ENCODE assay signal across 11 cellular contexts in the genomic region with DNA sequence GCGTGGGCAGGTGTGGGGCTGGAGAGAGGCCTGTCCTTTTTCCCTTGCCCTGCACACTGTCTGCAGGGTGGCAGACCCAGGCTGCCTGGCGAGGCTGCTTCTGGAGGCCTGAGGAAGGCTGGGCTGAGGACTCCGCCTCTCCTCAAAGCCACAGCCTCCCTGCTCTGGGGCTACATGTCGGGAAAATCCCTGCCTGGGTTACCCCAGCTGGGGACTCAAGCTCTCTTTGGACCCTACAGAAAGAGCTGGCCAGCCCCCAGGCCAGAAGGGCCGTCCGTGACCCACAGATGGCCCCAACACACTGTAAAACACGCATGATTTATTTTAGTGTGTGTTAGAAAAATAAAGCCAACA. TPM values are rescaled to one million over a fixed set of nuclear protein-coding genes. Genes with fewer than 3 reads are reported as not detected.
DNase-seq lines count a peak whose midpoint lies in the region; ATAC-seq, FAIRE-seq and TF ChIP-seq lines count a peak whose summit lies in the region.
"Had no signal": no experiment of that assay in that cellular context is flagged by ENCODE, and none has a peak within 500 bp of the region (broad histone marks: within the 10 kb centered on the region; RNA-seq: fewer than 3 reads in every experiment).

No MANE protein-coding gene starts in this region.

- H3K9me3 Mint-ChIP-seq in immature natural killer cell, result no peaks in the 10 kb centered on the region
- H3K9me3 Mint-ChIP-seq in activated T-helper 1 cell treated with anti-CD3 and anti-CD28 coated beads, Interleukin-12 subunit alpha, Interleukin-12 subunit beta, Interleukin-2, Interleukin-4 antibody, amounts not matched to agents 30 ng/mL and 10 ng/mL and 1 ng/mL, durations not matched to agents 14 hours and 24 hours and 36 hours, result no peaks in the 10 kb centered on the region
- no peaks in the 10 kb centered on the region for H3K9me3 Mint-ChIP-seq in naive thymus-derived CD4-positive, alpha-beta T cell
- H3K9me3 Mint-ChIP-seq: IgD-negative memory B cell, memory B cell had no signal

- DNase-seq in HL-60 (ENCODE audit: low read depth in 1 of 2, low spot score in 1 of 2), result no peak
- peak; percentile 19 for DNase-seq in adipocyte (ENCODE audit: low read depth)
- no peak for DNase-seq in immature natural killer cell
- DNase-seq in small intestine, result no peak
- no peak for DNase-seq in activated T-helper 1 cell treated with anti-CD3 and anti-CD28 coated beads, Interleukin-12 subunit alpha, Interleukin-12 subunit beta, Interleukin-2, Interleukin-4 antibody, amounts not matched to agents 30 ng/mL and 10 ng/mL and 1 ng/mL, durations not matched to agents 14 hours and 24 hours and 36 hours (ENCODE audit: low spot score)
- DNase-seq in naive thymus-derived CD4-positive, alpha-beta T cell, result no peak
- no peak for DNase-seq in effector memory CD4-positive, alpha-beta T cell

- H3K27me3 ChIP-seq in HL-60 (ENCODE audit: insufficient read depth, poor library complexity, severe bottlenecking), result no peaks in the 10 kb centered on the region
- peaks cover 37% of the 10 kb centered on the region for H3K27me3 ChIP-seq in adipocyte (replicated peaks; ENCODE audit: control insufficient read depth, insufficient read depth, low read length)
- no peaks in the 10 kb centered on the region for H3K27me3 ChIP-seq in small intestine (ENCODE audit: control insufficient read depth in 2 of 2, insufficient read depth in 2 of 2, low read length in 2 of 2)
- no peaks in the 10 kb centered on the region for H3K27me3 ChIP-seq in naive thymus-derived CD4-positive, alpha-beta T cell (ENCODE audit: control insufficient read depth in 2 of 2, insufficient read depth in 2 of 2, low read length in 2 of 2)
- peaks cover 3% of the 10 kb centered on the region for H3K27me3 ChIP-seq in effector memory CD4-positive, alpha-beta T cell (replicated peaks; ENCODE audit: control insufficient read depth, insufficient read depth, low read length, poor library complexity, severe bottlenecking)

- no peak for TF ChIP-seq CTCF in HL-60 (IDR thresholded peaks at IDR 0.05; ENCODE audit: insufficient read depth, low read length)

- H3K9me3 ChIP-seq in adipocyte (ENCODE audit: control insufficient read depth, low read length), result no peaks in the 10 kb centered on the region
- H3K9me3 ChIP-seq in small intestine (ENCODE audit: control insufficient read depth, low read depth), result no peaks in the 10 kb centered on the region
- no peaks in the 10 kb centered on the region for H3K9me3 ChIP-seq in naive thymus-derived CD4-positive, alpha-beta T cell (ENCODE audit: control insufficient read depth in 2 of 3, low read length in 3 of 3)
- no peaks in the 10 kb centered on the region for H3K9me3 ChIP-seq in effector memory CD4-positive, alpha-beta T cell (ENCODE audit: control insufficient read depth, low read length)

- intact Hi-C loops in activated T-helper 1 cell treated with anti-CD3 and anti-CD28 coated beads, Interleukin-12 subunit alpha, Interleukin-12 subunit beta, Interleukin-2, Interleukin-4 antibody, amounts not matched to agents 30 ng/mL and 10 ng/mL and 1 ng/mL, durations not matched to agents 14 hours and 24 hours and 36 hours (cut with micrococcal nuclease), result no loop called here
- intact Hi-C loops in naive thymus-derived CD4-positive, alpha-beta T cell (cut with micrococcal nuclease), result no loop called here

- no peaks in the 10 kb centered on the region for H3K36me3 ChIP-seq in adipocyte (ENCODE audit: control insufficient read depth, insufficient read depth, low read length, severe bottlenecking)
- no peaks in the 10 kb centered on the region for H3K36me3 ChIP-seq in small intestine (ENCODE audit: control insufficient read depth in 2 of 2, insufficient read depth in 2 of 2, low read length in 2 of 2)
- no peaks in the 10 kb centered on the region for H3K36me3 ChIP-seq in naive thymus-derived CD4-positive, alpha-beta T cell (ENCODE audit: control insufficient read depth in 2 of 3, insufficient read depth in 3 of 3, low read length in 3 of 3)
- no peaks in the 10 kb centered on the region for H3K36me3 ChIP-seq in effector memory CD4-positive, alpha-beta T cell (ENCODE audit: control insufficient read depth, insufficient read depth, low read length)

- peaks cover 5 to 8% (median 7%) of the 10 kb centered on the region in 3 donors for H3K27me3 Mint-ChIP-seq in immature natural killer cell (ENCODE audit: low read depth in 3 of 3)
- peaks cover 3% of the 10 kb centered on the region for H3K27me3 Mint-ChIP-seq in activated T-helper 1 cell treated with anti-CD3 and anti-CD28 coated beads, Interleukin-12 subunit alpha, Interleukin-12 subunit beta, Interleukin-2, Interleukin-4 antibody, amounts not matched to agents 30 ng/mL and 10 ng/mL and 1 ng/mL, durations not matched to agents 14 hours and 24 hours and 36 hours (ENCODE audit: insufficient read depth)
- peaks cover 7 to 20% (median 11%) of the 10 kb centered on the region in 5 donors for H3K27me3 Mint-ChIP-seq in naive thymus-derived CD4-positive, alpha-beta T cell

- H3K9ac ChIP-seq in adipocyte (ENCODE audit: low read length), result peak overlapping the region; percentile 69

- POLR2A ChIA-PET in naive thymus-derived CD4-positive, alpha-beta T cell (lab: Charles Lee), result no interaction called here

- no peak for FAIRE-seq in small intestine (lab: Jason Lieb, UNC)
- FAIRE-seq: colon had no signal

- CTCF ChIA-PET in naive thymus-derived CD4-positive, alpha-beta T cell (lab: Charles Lee), result no interaction called here

- ATAC-seq in GM21528 (IDR thresholded peaks at IDR 0.05; ENCODE audit: low FRiP score, unreplicated experiment), result no peak
- no peak for ATAC-seq in naive thymus-derived CD4-positive, alpha-beta T cell

- peak overlapping the region; percentile 25 for H3K27ac ChIP-seq in HL-60 (replicated peaks)
- peak overlapping the region; percentile 77 to 96 for H3K27ac ChIP-seq in small intestine (ENCODE audit: low read depth in 1 of 2, low read length in 1 of 2)
- H3K27ac ChIP-seq in naive thymus-derived CD4-positive, alpha-beta T cell (ENCODE audit: low read depth, low read length), result no peak overlapping the region
- H3K27ac ChIP-seq in effector memory CD4-positive, alpha-beta T cell (ENCODE audit: insufficient read depth, low read length, poor library complexity, severe bottlenecking), result no peak overlapping the region

- no peak overlapping the region for H3K27ac Mint-ChIP-seq in immature natural killer cell
- H3K27ac Mint-ChIP-seq in activated T-helper 1 cell treated with anti-CD3 and anti-CD28 coated beads, Interleukin-12 subunit alpha, Interleukin-12 subunit beta, Interleukin-2, Interleukin-4 antibody, amounts not matched to agents 30 ng/mL and 10 ng/mL and 1 ng/mL, durations not matched to agents 14 hours and 24 hours and 36 hours, result no peak overlapping the region
- no peak overlapping the region for H3K27ac Mint-ChIP-seq in naive thymus-derived CD4-positive, alpha-beta T cell
- H3K27ac Mint-ChIP-seq: IgD-negative memory B cell, memory B cell had no signal

- H3K4me1 Mint-ChIP-seq in immature natural killer cell, result peaks cover 5 to 11% of the 10 kb centered on the region in 2 donors
- H3K4me1 Mint-ChIP-seq in activated T-helper 1 cell treated with anti-CD3 and anti-CD28 coated beads, Interleukin-12 subunit alpha, Interleukin-12 subunit beta, Interleukin-2, Interleukin-4 antibody, amounts not matched to agents 30 ng/mL and 10 ng/mL and 1 ng/mL, durations not matched to agents 14 hours and 24 hours and 36 hours (ENCODE audit: low read depth), result no peaks in the 10 kb centered on the region
- peaks cover 0 to 4% (median 0%) of the 10 kb centered on the region in 7 donors for H3K4me1 Mint-ChIP-seq in naive thymus-derived CD4-positive, alpha-beta T cell

- H3K4me3 ChIP-seq in HL-60 (replicated peaks; ENCODE audit: insufficient read depth, low read length) (no peak overlapping the region), adipocyte (ENCODE audit: low read length) (no peak overlapping the region), small intestine (ENCODE audit: low read depth in 1 of 2, low read length in 2 of 2) (peak overlapping the region in 1 of 2 donors; percentile 0)
- H3K4me3 ChIP-seq in naive thymus-derived CD4-positive, alpha-beta T cell (ENCODE audit: low read length), result no peak overlapping the region
- H3K4me3 ChIP-seq in effector memory CD4-positive, alpha-beta T cell (ENCODE audit: insufficient read depth, low read depth, low read length, poor library complexity, severe bottlenecking), result no peak overlapping the region

- WGBS in small intestine, 3 donors, result 49 to 53% (median 51%) methylated on average over 7 of the region's 7 CpGs

- H3K4me3 Mint-ChIP-seq in immature natural killer cell, result peak overlapping the region in 3 of 5 donors; percentile 36 to 61 (median 58)
- no peak overlapping the region for H3K4me3 Mint-ChIP-seq in activated T-helper 1 cell treated with anti-CD3 and anti-CD28 coated beads, Interleukin-12 subunit alpha, Interleukin-12 subunit beta, Interleukin-2, Interleukin-4 antibody, amounts not matched to agents 30 ng/mL and 10 ng/mL and 1 ng/mL, durations not matched to agents 14 hours and 24 hours and 36 hours
- H3K4me3 Mint-ChIP-seq in naive thymus-derived CD4-positive, alpha-beta T cell, result no peak overlapping the region
- H3K4me3 Mint-ChIP-seq: IgD-negative memory B cell, memory B cell had no signal

- peaks cover 40% of the 10 kb centered on the region for H3K4me1 ChIP-seq in adipocyte (ENCODE audit: control insufficient read depth, insufficient read depth, low read length)
- H3K4me1 ChIP-seq in small intestine (ENCODE audit: control insufficient read depth in 2 of 2, insufficient read depth in 1 of 2, low read depth in 1 of 2, low read length in 1 of 2), result peaks cover 5 to 6% of the 10 kb centered on the region in 2 donors
- H3K4me1 ChIP-seq in naive thymus-derived CD4-positive, alpha-beta T cell (ENCODE audit: control insufficient read depth in 2 of 2, insufficient read depth in 2 of 2, low read length in 2 of 2), result no peaks in the 10 kb centered on the region
- H3K4me1 ChIP-seq in effector memory CD4-positive, alpha-beta T cell (ENCODE audit: control insufficient read depth, insufficient read depth, low read length, poor library complexity, severe bottlenecking), result no peaks in the 10 kb centered on the region

- no peaks in the 10 kb centered on the region for H3K36me3 Mint-ChIP-seq in immature natural killer cell
- H3K36me3 Mint-ChIP-seq in activated T-helper 1 cell treated with anti-CD3 and anti-CD28 coated beads, Interleukin-12 subunit alpha, Interleukin-12 subunit beta, Interleukin-2, Interleukin-4 antibody, amounts not matched to agents 30 ng/mL and 10 ng/mL and 1 ng/mL, durations not matched to agents 14 hours and 24 hours and 36 hours (ENCODE audit: low read depth), result no peaks in the 10 kb centered on the region
- H3K36me3 Mint-ChIP-seq in naive thymus-derived CD4-positive, alpha-beta T cell, result peaks cover 0 to 3% (median 0%) of the 10 kb centered on the region in 5 donors
- H3K36me3 Mint-ChIP-seq: IgD-negative memory B cell, memory B cell had no signal

RNA-seq across cellular contexts. Expression of gene SLC38A10, which starts 33.8 kb away (rescaled TPM):
- polyA plus RNA-seq in immature natural killer cell (10 to 100 TPM; 46.8 to 98.7 (median 46.8) TPM), small intestine (10 to 100 TPM; 48.4 to 79.9 (median 78.5) TPM)
- 99.7 and 101 TPM in 2 replicates for total RNA-seq in activated T-helper 1 cell treated with anti-CD3 and anti-CD28 coated beads, Interleukin-12 subunit alpha, Interleukin-12 subunit beta, Interleukin-2, Interleukin-4 antibody, amounts not matched to agents 30 ng/mL and 10 ng/mL and 1 ng/mL, durations not matched to agents 14 hours and 24 hours and 36 hours
- total RNA-seq in naive thymus-derived CD4-positive, alpha-beta T cell, result 100 to 1,000 TPM in 1 of 5 experiments, 10 to 100 TPM in 4; 54.9 to 122 (median 86.5) TPM
- 10 to 100 TPM; 45.0 to 84.8 TPM for polyA plus RNA-seq in naive thymus-derived CD4-positive, alpha-beta T cell

Comparison
In these comparisons a context has a peak if more than half of its experiments do, and no peak if none do; other contexts are left out.
1. H3K27ac ChIP-seq: peak in HL-60 (single experiment) and small intestine (2 of 2); none in naive thymus-derived CD4-positive, alpha-beta T cell (single experiment) and effector memory CD4-positive, alpha-beta T cell (single experiment).
2. H3K4me3 Mint-ChIP-seq: peak in immature natural killer cell (3 of 5); none in activated T-helper 1 cell treated with anti-CD3 and anti-CD28 coated beads, Interleukin-12 subunit alpha, Interleukin-12 subunit beta, Interleukin-2, Interleukin-4 antibody, amounts not matched to agents 30 ng/mL and 10 ng/mL and 1 ng/mL, durations not matched to agents 14 hours and 24 hours and 36 hours (single experiment) and naive thymus-derived CD4-positive, alpha-beta T cell (0 of 10).